In genomic region chr17:81371910-81372760, GRCh38 we compare ENCODE assay signal across 9 cellular contexts. TPM values are rescaled to one million over a fixed set of nuclear protein-coding genes. Genes with fewer than 3 reads are reported as not detected.
A peak's percentile ranks its signal among the peaks of the same experiment; 100 is the strongest.
DNase-seq lines count a peak whose midpoint lies in the region; ATAC-seq, FAIRE-seq and TF ChIP-seq lines count a peak whose summit lies in the region.
"Had no signal": no experiment of that assay in that cellular context is flagged by ENCODE, and none has a peak within 500 bp of the region (broad histone marks: within the 10 kb centered on the region; RNA-seq: fewer than 3 reads in every experiment).

No MANE protein-coding gene starts in this region.

- no peak for FAIRE-seq in small intestine (lab: Jason Lieb, UNC)

- H3K23ac ChIP-seq in H9 (ENCODE audit: insufficient read length, low read depth, low read length): no peak overlapping the region

- H3K4me3 ChIP-seq in adipocyte (ENCODE audit: low read length) (no peak overlapping the region), heart right ventricle (peak overlapping the region in 1 of 10 donors; percentile 1), small intestine (ENCODE audit: low read depth in 1 of 2, low read length in 2 of 2) (no peak overlapping the region)
- no peak overlapping the region for H3K4me3 ChIP-seq in CD8-positive, alpha-beta T cell (ENCODE audit: low read depth, low read length)

- no peak overlapping the region for H2BK120ac ChIP-seq in H9 (ENCODE audit: low read depth, low read length, poor library complexity, severe bottlenecking)

- H4K8ac ChIP-seq in H9 (replicated peaks; ENCODE audit: insufficient read length, low read depth, low read length): no peak overlapping the region

- no peak overlapping the region for H3K27ac ChIP-seq in H9 (ENCODE audit: insufficient read length, low read depth, low read length)
- H3K27ac ChIP-seq in heart right ventricle: peak overlapping the region in 9 of 10 donors; percentile 52 to 86 (median 77)
- peak overlapping the region in 1 of 2 donors; percentile 35 for H3K27ac ChIP-seq in small intestine (ENCODE audit: low read depth in 1 of 2, low read length in 1 of 2)
- no peak overlapping the region for H3K27ac ChIP-seq in CD8-positive, alpha-beta T cell (ENCODE audit: low read depth, low read length)

- H3K79me1 ChIP-seq in H9 (ENCODE audit: insufficient read depth, low read depth, low read length, poor library complexity, severe bottlenecking): no peaks in the 10 kb centered on the region

- in situ Hi-C loops in G401 (cut with HindIII; ENCODE audit: low sequenced_read_pairs): no loop called here

- no CpG with 5 or more reads among the region's 22 CpGs for WGBS in H9 (ENCODE audit: extremely low coverage, insufficient read length, low lambda C conversion rate)
- 51 to 53% methylated on average over 18 to 22 of the region's 22 CpGs for WGBS in heart right ventricle, 2 donors
- WGBS in small intestine, 3 donors: 68 to 88% (median 77%) methylated on average over 19 to 22 of the region's 22 CpGs

- DNase-seq in H9 (peak; percentile 79), adipocyte (ENCODE audit: low read depth) (peak; percentile 72), heart right ventricle (peak; percentile 67 to 80), small intestine (peak; percentile 36), G401 (ENCODE audit: low spot score) (no peak)
- no peak for DNase-seq in CD8-positive, alpha-beta T cell
- DNase-seq: T-cell had no signal

- no peak overlapping the region for H3T11ph ChIP-seq in H9 (ENCODE audit: low read length)

- H4K5ac ChIP-seq in H9 (ENCODE audit: insufficient read length, low read depth, low read length): no peak overlapping the region

- no peak overlapping the region for H3K4ac ChIP-seq in H9 (ENCODE audit: low read depth, low read length)

- TF ChIP-seq CTCF in H9 (conservative IDR thresholded peaks at IDR 0.05) (peak; percentile 53), heart right ventricle (IDR thresholded peaks at IDR 0.05) (peak in 8 of 9 donors; percentile 5 to 58 (median 38))
- TF ChIP-seq CTCF in CD8-positive, alpha-beta T cell (IDR thresholded peaks at IDR 0.05): no peak

- no peaks in the 10 kb centered on the region for H3K79me2 ChIP-seq in H9 (ENCODE audit: insufficient read depth, low read length)

- no peak overlapping the region for H3K14ac ChIP-seq in H9 (ENCODE audit: insufficient read depth, low read length)

- no peak overlapping the region for H3K18ac ChIP-seq in H9 (ENCODE audit: insufficient read length, low read depth, low read length)

- H4K20me1 ChIP-seq in H9 (ENCODE audit: control insufficient read depth, insufficient read depth, insufficient read length): no peaks in the 10 kb centered on the region

- no peak overlapping the region for H3K56ac ChIP-seq in H9 (ENCODE audit: insufficient read length, low read depth, low read length)

- intact Hi-C loops in heart right ventricle (cut with DNase I): no loop called here
- intact Hi-C loops in CD8-positive, alpha-beta T cell (cut with DNase I, micrococcal nuclease): loop anchor here in 1 of 2 experiments (5.0 kb wide), 1 partner anchor 50 kb away; no protein-coding TSS in a partner anchor

- no peak overlapping the region for H2AFZ ChIP-seq in H9 (ENCODE audit: low read length)

- H3K4me2 ChIP-seq in H9 (ENCODE audit: insufficient read depth, insufficient read length, low read length): no peak overlapping the region

- POLR2A ChIA-PET in CD8-positive, alpha-beta T cell (lab: Charles Lee): no interaction called here

- no peak overlapping the region for H2AK5ac ChIP-seq in H9 (ENCODE audit: insufficient read length, low read length)

- H3K36me3 Mint-ChIP-seq in H9 (ENCODE audit: insufficient read depth in 1 of 3, low read depth in 3 of 3): no peaks in the 10 kb centered on the region
- no peaks in the 10 kb centered on the region for H3K36me3 Mint-ChIP-seq in CD8-positive, alpha-beta T cell
- H3K36me3 Mint-ChIP-seq: T-cell had no signal

- peaks cover 48% of the 10 kb centered on the region for H3K27me3 Mint-ChIP-seq in H9 (ENCODE audit: low read depth)
- H3K27me3 Mint-ChIP-seq in CD8-positive, alpha-beta T cell (ENCODE audit: low read depth): no peaks in the 10 kb centered on the region

- H3K4me1 ChIP-seq in H9 (ENCODE audit: insufficient read depth, low read length): no peaks in the 10 kb centered on the region
- H3K4me1 ChIP-seq in adipocyte (ENCODE audit: control insufficient read depth, insufficient read depth, low read length): peaks cover 9% of the 10 kb centered on the region
- peaks cover 3 to 19% (median 17%) of the 10 kb centered on the region in 9 donors for H3K4me1 ChIP-seq in heart right ventricle
- peaks cover 0 to 2% of the 10 kb centered on the region in 2 donors for H3K4me1 ChIP-seq in small intestine (ENCODE audit: control insufficient read depth in 2 of 2, insufficient read depth in 1 of 2, low read depth in 1 of 2, low read length in 1 of 2)
- no peaks in the 10 kb centered on the region for H3K4me1 ChIP-seq in CD8-positive, alpha-beta T cell (ENCODE audit: insufficient read depth, low read length)

- peak overlapping the region in 1 of 2 experiments; percentile 22; a peak in 1 of 5 replicates for H3K4me3 Mint-ChIP-seq in H9
- H3K4me3 Mint-ChIP-seq in CD8-positive, alpha-beta T cell: no peak overlapping the region
- H3K4me3 Mint-ChIP-seq: T-cell had no signal

- H3K9ac ChIP-seq in H9 (ENCODE audit: extremely low read depth, insufficient read length, low read length): no peak overlapping the region
- no peak overlapping the region for H3K9ac ChIP-seq in adipocyte (ENCODE audit: low read length)

- peak overlapping the region in 1 of 3 experiments; percentile 57; a peak in 1 of 7 replicates for H3K27ac Mint-ChIP-seq in H9
- no peak overlapping the region for H3K27ac Mint-ChIP-seq in CD8-positive, alpha-beta T cell
- H3K27ac Mint-ChIP-seq: T-cell had no signal

- ATAC-seq in heart right ventricle: peak; percentile 85 to 95 (median 90)
- ATAC-seq in CD8-positive, alpha-beta T cell: no peak
- no peak for ATAC-seq in GM21529 (IDR thresholded peaks at IDR 0.05; ENCODE audit: unreplicated experiment)
- ATAC-seq in HG02798 (IDR thresholded peaks at IDR 0.05; ENCODE audit: poor library complexity, unreplicated experiment): no peak

- H3K23me2 ChIP-seq in H9 (ENCODE audit: insufficient read length, low read depth, low read length, poor library complexity, severe bottlenecking): no peaks in the 10 kb centered on the region

- H3K4me1 Mint-ChIP-seq in H9: peaks cover 0 to 2% of the 10 kb centered on the region in 2 experiments; a peak in 2 of 4 replicates
- H3K4me1 Mint-ChIP-seq in CD8-positive, alpha-beta T cell (ENCODE audit: low read depth): no peaks in the 10 kb centered on the region
- H3K4me1 Mint-ChIP-seq: T-cell had no signal

- H2BK5ac ChIP-seq in H9 (ENCODE audit: insufficient read length, low read length): no peak overlapping the region

- H3K36me3 ChIP-seq in adipocyte (ENCODE audit: control insufficient read depth, insufficient read depth, low read length, severe bottlenecking) (no peaks in the 10 kb centered on the region), heart right ventricle (no peaks in the 10 kb centered on the region), small intestine (ENCODE audit: control insufficient read depth in 2 of 2, insufficient read depth in 2 of 2, low read length in 2 of 2) (no peaks in the 10 kb centered on the region)
- no peaks in the 10 kb centered on the region for H3K36me3 ChIP-seq in CD8-positive, alpha-beta T cell (ENCODE audit: insufficient read depth, low read length)

- no peaks in the 10 kb centered on the region for H3K9me3 Mint-ChIP-seq in H9
- no peaks in the 10 kb centered on the region for H3K9me3 Mint-ChIP-seq in CD8-positive, alpha-beta T cell
- H3K9me3 Mint-ChIP-seq: T-cell had no signal

- no peak overlapping the region for H2BK15ac ChIP-seq in H9 (ENCODE audit: low read depth, low read length)

- no peak overlapping the region for H2BK20ac ChIP-seq in H9 (ENCODE audit: low read depth, low read length, poor library complexity, severe bottlenecking)

- CTCF ChIA-PET in CD8-positive, alpha-beta T cell (lab: Charles Lee): no interaction called here

- no peaks in the 10 kb centered on the region for H3K9me3 ChIP-seq in H9 (ENCODE audit: control insufficient read depth, low read depth, low read length)
- H3K9me3 ChIP-seq in adipocyte (ENCODE audit: control insufficient read depth, low read length): peaks cover 4% of the 10 kb centered on the region
- no peaks in the 10 kb centered on the region for H3K9me3 ChIP-seq in heart right ventricle
- no peaks in the 10 kb centered on the region for H3K9me3 ChIP-seq in small intestine (ENCODE audit: control insufficient read depth, low read depth)
- no peaks in the 10 kb centered on the region for H3K9me3 ChIP-seq in CD8-positive, alpha-beta T cell (ENCODE audit: low read length)

- H3K27me3 ChIP-seq in H9 (ENCODE audit: insufficient read depth, low read length) (no peaks in the 10 kb centered on the region), adipocyte (replicated peaks; ENCODE audit: control insufficient read depth, insufficient read depth, low read length) (peaks cover 2% of the 10 kb centered on the region), heart right ventricle (peaks cover 0 to 2% (median 0%) of the 10 kb centered on the region in 7 donors), small intestine (ENCODE audit: control insufficient read depth in 2 of 2, insufficient read depth in 2 of 2, low read length in 2 of 2) (no peaks in the 10 kb centered on the region)
- H3K27me3 ChIP-seq in CD8-positive, alpha-beta T cell (ENCODE audit: insufficient read depth, low read length): no peaks in the 10 kb centered on the region

- H2BK12ac ChIP-seq in H9 (ENCODE audit: insufficient read length, low read depth, low read length): no peak overlapping the region

- H4K91ac ChIP-seq in H9 (ENCODE audit: insufficient read length, low read depth, low read length): no peak overlapping the region

RNA-seq across cellular contexts. Expression of gene BAHCC1, which starts 23.1 kb away (rescaled TPM):
- total RNA-seq in H9 (2021) (1.7 and 3.1 TPM in 2 replicates), heart right ventricle (10 to 100 TPM in 2 of 10 donors, 1 to 10 TPM in 8; 6.3 to 11.1 (median 9.2) TPM)
- polyA plus RNA-seq in heart right ventricle (10 to 100 TPM in 1 of 2 donors, 1 to 10 TPM in 1; 4.8 to 13.1 TPM), small intestine (10 to 100 TPM in 1 of 3 donors, 1 to 10 TPM in 2; 2.2 to 13.4 (median 6.3) TPM)
- under 1 TPM; 0.08 to 0.24 TPM for total RNA-seq in CD8-positive, alpha-beta T cell
- 5.3 and 9.6 TPM in 2 replicates for total RNA-seq in G401 (2014; rRNA removed; shearing (Covaris generic))

Comparison
In these comparisons a context has a peak if more than half of its experiments do, and no peak if none do; other contexts are left out.
1. DNase-seq: peak in H9 (single experiment), adipocyte (single experiment), heart right ventricle (2 of 2) and small intestine (single experiment); none in CD8-positive, alpha-beta T cell (0 of 7) and G401 (single experiment).
2. H3K27ac ChIP-seq: peak in heart right ventricle (9 of 10); none in H9 (single experiment) and CD8-positive, alpha-beta T cell (single experiment).
3. ATAC-seq: peak in heart right ventricle (8 of 8); none in CD8-positive, alpha-beta T cell (single experiment), GM21529 (single experiment) and HG02798 (single experiment).